ENCODE assay signal across 21 cellular contexts in the genomic region with DNA sequence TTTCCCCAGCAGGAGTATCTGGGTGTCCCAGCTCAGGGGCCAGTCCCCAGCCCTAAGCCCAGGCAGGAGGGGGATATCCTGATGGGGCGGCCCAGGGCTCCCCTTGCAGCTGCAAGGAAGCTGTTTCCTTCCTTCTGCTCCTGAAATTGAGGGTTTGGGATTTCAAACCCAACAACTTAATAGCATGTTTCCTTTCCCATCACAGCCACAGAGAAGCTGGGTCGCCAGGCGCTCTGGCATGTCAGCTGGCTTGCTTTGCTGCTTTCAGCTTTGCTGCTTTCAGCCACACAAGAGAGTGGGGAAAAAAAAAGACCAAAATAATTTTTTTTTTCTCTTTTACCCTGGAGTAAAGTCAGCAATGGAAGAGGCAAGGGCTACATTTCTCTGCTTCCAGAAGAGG. TPM values are rescaled to one million over a fixed set of nuclear protein-coding genes. Genes with fewer than 3 reads are reported as not detected.
A peak's percentile ranks its signal among the peaks of the same experiment; 100 is the strongest.
DNase-seq lines count a peak whose midpoint lies in the region; ATAC-seq and TF ChIP-seq lines count a peak whose summit lies in the region.
"Had no signal": no experiment of that assay in that cellular context is flagged by ENCODE, and none has a peak within 500 bp of the region (broad histone marks: within the 10 kb centered on the region; RNA-seq: fewer than 3 reads in every experiment).

No MANE protein-coding gene starts in this region.

- peak overlapping the region; percentile 99 for H3K27ac Mint-ChIP-seq in memory B cell
- peak overlapping the region in 1 of 2 donors; percentile 58 for H3K27ac Mint-ChIP-seq in activated naive CD4-positive, alpha-beta T cell treated with anti-CD3 and anti-CD28 coated beads, Interleukin-2, amount 50 U/mL, for 72 hours
- H3K27ac Mint-ChIP-seq: T-helper 17 cell had no signal

- TF ChIP-seq CTCF in coronary artery (IDR thresholded peaks at IDR 0.05) = no peak

- H3K27me3 Mint-ChIP-seq in memory B cell = no peaks in the 10 kb centered on the region

- H3K4me3 Mint-ChIP-seq in memory B cell = no peak overlapping the region
- H3K4me3 Mint-ChIP-seq: CD14-positive monocyte, T-helper 17 cell had no signal

- H3K9me3 Mint-ChIP-seq in memory B cell = no peaks in the 10 kb centered on the region
- peaks cover 3% of the 10 kb centered on the region in 2 donors for H3K9me3 Mint-ChIP-seq in activated naive CD4-positive, alpha-beta T cell treated with anti-CD3 and anti-CD28 coated beads, Interleukin-2, amount 50 U/mL, for 72 hours
- H3K9me3 Mint-ChIP-seq: CD14-positive monocyte had no signal

- H3K4me3 ChIP-seq in BLaER1 treated with 17β-estradiol and CSF1 and Interleukin-3, amounts not matched to agents 10 nM and 100 nM = no peak overlapping the region
- no peak overlapping the region for H3K4me3 ChIP-seq in coronary artery
- H3K4me3 ChIP-seq: breast epithelium, SJSA1 had no signal

- peak overlapping the region in 9 of 11 experiments; percentile 5 to 78 (median 57); a peak in 17 of 22 replicates for H3K9ac ChIP-seq in BLaER1 treated with 17β-estradiol and CSF1 and Interleukin-3, amounts not matched to agents 10 nM and 100 nM

- DNase-seq in NCI-H2227 treated with DMSO at 0.1 percent for 48 hours (lab: John Stamatoyannopoulos, UW) = peak; percentile 70
- no peak for DNase-seq in memory B cell (ENCODE audit: low spot score in 2 of 2)
- no peak for DNase-seq in activated naive CD4-positive, alpha-beta T cell treated with anti-CD3 and anti-CD28 coated beads, Interleukin-2, amount 50 U/mL, for 72 hours (ENCODE audit: low spot score in 2 of 2)
- no peak for DNase-seq in DMS114 treated with DMSO at 0.1 percent for 48 hours (lab: John Stamatoyannopoulos, UW; ENCODE audit: unreplicated experiment)
- no peak for DNase-seq in coronary artery (ENCODE audit: low spot score)
- no peak for DNase-seq in stimulated activated CD8-positive, alpha-beta memory T cell treated with anti-CD3 and anti-CD28 coated beads, Interleukin-4, amount 100 ng/mL, for 48 hours
- DNase-seq: ACHN; activated CD8-positive, alpha-beta memory T cell treated with anti-CD3 and anti-CD28 coated beads, Interleukin-2, amount 50 U/mL, for 48 hours; KG1; left ventricle myocardium superior; NCI-H1694; T-helper 17 cell had no signal

- H3K4me1 ChIP-seq in BLaER1 treated with 17β-estradiol and CSF1 and Interleukin-3, amounts not matched to agents 10 nM and 100 nM = peaks cover 45 to 84% (median 71%) of the 10 kb centered on the region in 10 experiments
- H3K4me1 ChIP-seq: breast epithelium, SJSA1 had no signal

- H4K20me1 ChIP-seq in BLaER1 treated with 17β-estradiol and CSF1 and Interleukin-3, amounts not matched to agents 10 nM and 100 nM = no peaks in the 10 kb centered on the region

- peaks cover 47% of the 10 kb centered on the region for H3K4me1 Mint-ChIP-seq in memory B cell
- H3K4me1 Mint-ChIP-seq: T-helper 17 cell had no signal

- no peak for ATAC-seq in memory B cell (ENCODE audit: low read depth)
- ATAC-seq in activated naive CD4-positive, alpha-beta T cell treated with anti-CD3 and anti-CD28 coated beads, Interleukin-2, amount 50 U/mL, for 72 hours = no peak
- ATAC-seq: HCT116, left ventricle myocardium superior, Panc1, sciatic nerve, T-helper 17 cell had no signal

- H3K36me3 ChIP-seq in BLaER1 treated with 17β-estradiol and CSF1 and Interleukin-3, amounts not matched to agents 10 nM and 100 nM = peaks cover 23 to 81% (median 66%) of the 10 kb centered on the region in 11 experiments
- H3K36me3 ChIP-seq: breast epithelium, SJSA1 had no signal

- peaks cover 52% of the 10 kb centered on the region for H3K36me3 Mint-ChIP-seq in memory B cell
- peaks cover 11 to 12% of the 10 kb centered on the region in 2 donors for H3K36me3 Mint-ChIP-seq in activated naive CD4-positive, alpha-beta T cell treated with anti-CD3 and anti-CD28 coated beads, Interleukin-2, amount 50 U/mL, for 72 hours

- H3K27me3 ChIP-seq in BLaER1 treated with 17β-estradiol and CSF1 and Interleukin-3, amounts not matched to agents 10 nM and 100 nM = no peaks in the 10 kb centered on the region
- H3K27me3 ChIP-seq: breast epithelium had no signal

- peaks cover 0 to 8% (median 3%) of the 10 kb centered on the region in 11 experiments; a peak in 18 of 22 replicates for H3K9me3 ChIP-seq in BLaER1 treated with 17β-estradiol and CSF1 and Interleukin-3, amounts not matched to agents 10 nM and 100 nM (replicated peaks in 1 of 11)
- H3K9me3 ChIP-seq: breast epithelium, SJSA1 had no signal

- H3K27ac ChIP-seq in BLaER1 treated with 17β-estradiol and CSF1 and Interleukin-3, amounts not matched to agents 10 nM and 100 nM = peak overlapping the region in 8 of 11 experiments; percentile 17 to 95 (median 92); a peak in 17 of 22 replicates
- peak overlapping the region; percentile 57 for H3K27ac ChIP-seq in angular gyrus (ENCODE audit: low read depth, low read length)
- no peak overlapping the region for H3K27ac ChIP-seq in coronary artery
- H3K27ac ChIP-seq: breast epithelium, SJSA1 had no signal

- H3K4me2 ChIP-seq in BLaER1 treated with 17β-estradiol and CSF1 and Interleukin-3, amounts not matched to agents 10 nM and 100 nM = peak overlapping the region in 10 of 11 experiments; percentile 20 to 93 (median 88); a peak in 18 of 22 replicates

RNA-seq across cellular contexts. Expression of a gene that starts 30.0 kb away (rescaled TPM):
- 1 to 10 TPM; 2.8 to 6.3 TPM for total RNA-seq in activated naive CD4-positive, alpha-beta T cell treated with anti-CD3 and anti-CD28 coated beads, Interleukin-2, amount 50 U/mL, for 72 hours
- total RNA-seq: HT-29, SJSA1 had no signal

RNA-seq across cellular contexts. Expression of a gene that starts 45.0 kb away (rescaled TPM):
- total RNA-seq in activated naive CD4-positive, alpha-beta T cell treated with anti-CD3 and anti-CD28 coated beads, Interleukin-2, amount 50 U/mL, for 72 hours = 10 to 100 TPM in 1 of 2 donors, 1 to 10 TPM in 1; 3.3 to 10.4 TPM

Comparison
In these comparisons a context has a peak if more than half of its experiments do, and no peak if none do; other contexts are left out.
1. H3K27ac ChIP-seq: peak in BLaER1 treated with 17β-estradiol and CSF1 and Interleukin-3, amounts not matched to agents 10 nM and 100 nM (8 of 11) and angular gyrus (single experiment); none in coronary artery (0 of 2).